ENCODE assay signal across 21 cellular contexts in genomic region chr4:104589264-104589868, GRCh38.
DNase-seq lines count a peak whose midpoint lies in the region; ATAC-seq and TF ChIP-seq lines count a peak whose summit lies in the region.
"Had no signal": no experiment of that assay in that cellular context is flagged by ENCODE, and none has a peak within 500 bp of the region (broad histone marks: within the 10 kb centered on the region; RNA-seq: fewer than 3 reads in every experiment).

No MANE protein-coding gene starts in this region.

- peak overlapping the region; percentile 22 for H2AFZ ChIP-seq in neuron (ENCODE audit: low read depth, low read length)

- no peak overlapping the region for H3K4me3 ChIP-seq in neuron (ENCODE audit: low read length)
- no peak overlapping the region for H3K4me3 ChIP-seq in left lung
- H3K4me3 ChIP-seq: dorsolateral prefrontal cortex, heart left ventricle, psoas muscle had no signal

- H3K36me3 ChIP-seq in neuron (ENCODE audit: insufficient read depth, low read length), result no peaks in the 10 kb centered on the region
- H3K36me3 ChIP-seq in left lung, result no peaks in the 10 kb centered on the region
- H3K36me3 ChIP-seq: heart left ventricle, WERI-Rb-1 had no signal

- intact Hi-C loops in left lung (cut with DNase I), result no loop called here

- DNase-seq in NCI-H1092 (lab: John Stamatoyannopoulos, UW) (peak; percentile 91), NCI-H2029 (lab: John Stamatoyannopoulos, UW) (peak; percentile 40), NCI-H774 (lab: John Stamatoyannopoulos, UW) (peak; percentile 88), NCI-H2171 (lab: John Stamatoyannopoulos, UW) (no peak), left lung (no peak)
- DNase-seq: activated CD4-positive, alpha-beta T cell treated with anti-CD3 and anti-CD28 coated beads, Interleukin-2, amount 50 U/mL, for 1 hour; dorsolateral prefrontal cortex; GF-D8; heart left ventricle; midbrain; MM.1S; NCI-H446 treated with DMSO at 0.1 percent for 48 hours; psoas muscle; stimulated activated CD4-positive, alpha-beta T cell treated with anti-CD3 and anti-CD28 coated beads, Interleukin-2, amount 100 ng/mL, for 24 hours; WERI-Rb-1 had no signal

- ATAC-seq in left lung (no peak), GM21526 (IDR thresholded peaks at IDR 0.05; ENCODE audit: low FRiP score, unreplicated experiment) (no peak)
- ATAC-seq: heart left ventricle; psoas muscle; SK-N-SH treated with all-trans-retinoic acid at 6 μM for 48 hours; stimulated activated effector memory CD8-positive, alpha-beta T cell treated with anti-CD3 and anti-CD28 coated beads, Interleukin-12 subunit alpha, Interleukin-12 subunit beta, amount 100 ng/mL, for 72 hours had no signal

- no peak for TF ChIP-seq CTCF in left lung (IDR thresholded peaks at IDR 0.05)

- H3K9me3 ChIP-seq in neuron (ENCODE audit: low read length) (no peaks in the 10 kb centered on the region), left lung (no peaks in the 10 kb centered on the region)
- H3K9me3 ChIP-seq: heart left ventricle, psoas muscle had no signal

- H3K4me1 ChIP-seq in neuron (ENCODE audit: insufficient read depth, low read length) (peaks cover 23% of the 10 kb centered on the region), left lung (peaks cover 0 to 5% of the 10 kb centered on the region in 2 donors)
- H3K4me1 ChIP-seq: psoas muscle had no signal

- H3K27me3 ChIP-seq in neuron (ENCODE audit: insufficient read depth, low read length) (no peaks in the 10 kb centered on the region), left lung (no peaks in the 10 kb centered on the region)
- H3K27me3 ChIP-seq: dorsolateral prefrontal cortex, heart left ventricle had no signal

- no peak overlapping the region for H3K27ac ChIP-seq in left lung
- H3K27ac ChIP-seq: C4-2B, dorsolateral prefrontal cortex, heart left ventricle, psoas muscle, RWPE1, WERI-Rb-1 had no signal

Comparison
In these comparisons a context has a peak if more than half of its experiments do, and no peak if none do; other contexts are left out.
1. DNase-seq: peak in NCI-H1092 (single experiment), NCI-H2029 (single experiment) and NCI-H774 (single experiment); none in NCI-H2171 (single experiment) and left lung (0 of 2).